In the genomic region with DNA sequence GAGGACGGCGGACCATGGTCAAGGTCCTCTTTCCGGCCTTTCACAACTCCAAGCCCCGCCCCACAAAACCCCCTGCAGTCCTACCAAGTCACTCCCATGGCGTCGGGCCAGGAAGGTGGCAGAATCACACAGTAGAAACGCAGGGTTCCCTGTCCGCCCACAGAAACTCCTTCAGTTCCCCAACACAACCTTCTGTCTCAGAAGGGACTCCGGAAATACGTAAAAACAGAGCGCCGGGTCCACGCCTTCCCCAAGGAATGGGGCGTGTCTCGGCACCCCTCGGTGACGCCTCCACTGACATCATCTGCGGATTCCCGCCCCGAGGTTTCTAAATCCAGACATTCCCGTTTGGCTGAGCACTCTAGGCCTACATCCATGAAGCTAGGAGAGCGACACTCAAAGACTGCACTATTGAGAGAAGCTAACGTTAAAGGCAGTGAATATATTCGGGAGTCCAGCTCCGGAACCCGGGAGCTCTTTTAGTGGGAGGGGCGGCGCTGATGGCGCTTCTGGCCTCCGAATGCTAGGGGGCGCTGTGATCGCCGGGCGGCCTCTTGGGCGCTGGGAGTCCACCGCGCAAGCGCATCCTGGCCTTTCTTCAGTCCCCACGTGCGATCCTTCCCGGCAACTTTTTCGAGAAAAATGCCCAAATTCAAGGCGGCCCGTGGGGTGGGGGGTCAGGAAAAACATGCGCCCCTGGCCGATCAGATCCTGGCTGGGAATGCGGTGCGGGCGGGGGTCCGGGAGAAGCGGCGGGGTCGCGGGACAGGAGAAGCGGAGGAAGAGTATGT, we compare ENCODE assay signal across 8 cellular contexts. TPM values are rescaled to one million over a fixed set of nuclear protein-coding genes. Genes with fewer than 3 reads are reported as not detected.
DNase-seq lines count a peak whose midpoint lies in the region; ATAC-seq and TF ChIP-seq lines count a peak whose summit lies in the region.

A gene with protein sequence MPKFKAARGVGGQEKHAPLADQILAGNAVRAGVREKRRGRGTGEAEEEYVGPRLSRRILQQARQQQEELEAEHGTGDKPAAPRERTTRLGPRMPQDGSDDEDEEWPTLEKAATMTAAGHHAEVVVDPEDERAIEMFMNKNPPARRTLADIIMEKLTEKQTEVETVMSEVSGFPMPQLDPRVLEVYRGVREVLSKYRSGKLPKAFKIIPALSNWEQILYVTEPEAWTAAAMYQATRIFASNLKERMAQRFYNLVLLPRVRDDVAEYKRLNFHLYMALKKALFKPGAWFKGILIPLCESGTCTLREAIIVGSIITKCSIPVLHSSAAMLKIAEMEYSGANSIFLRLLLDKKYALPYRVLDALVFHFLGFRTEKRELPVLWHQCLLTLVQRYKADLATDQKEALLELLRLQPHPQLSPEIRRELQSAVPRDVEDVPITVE (plus strand): TSS at position 579 of the 791 bp plus-strand sequence. CDS start 64 bp downstream, at position 643.
A gene with protein sequence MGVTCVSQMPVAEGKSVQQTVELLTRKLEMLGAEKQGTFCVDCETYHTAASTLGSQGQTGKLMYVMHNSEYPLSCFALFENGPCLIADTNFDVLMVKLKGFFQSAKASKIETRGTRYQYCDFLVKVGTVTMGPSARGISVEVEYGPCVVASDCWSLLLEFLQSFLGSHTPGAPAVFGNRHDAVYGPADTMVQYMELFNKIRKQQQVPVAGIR (minus strand): TSS at position 219 of the 791 bp plus-strand sequence. CDS start 121 bp downstream, at position 98.

- H3K27ac ChIP-seq in left lung = peak within 1 kb of the TSS; percentile 97 to 99

- intact Hi-C loops in left lung (cut with DNase I) = no loop called here

- H3K36me3 ChIP-seq in left lung = peaks cover 0 to 13% of the 10 kb centered on the region in 2 donors

- peak; percentile 98 to 99 for TF ChIP-seq CTCF in left lung (IDR thresholded peaks at IDR 0.05)

- H3K27me3 ChIP-seq in left lung = no peaks in the 10 kb centered on the region

- ATAC-seq in GM19351 (IDR thresholded peaks at IDR 0.05; ENCODE audit: unreplicated experiment) = peak; percentile 90
- ATAC-seq in HG03521 (IDR thresholded peaks at IDR 0.05; ENCODE audit: unreplicated experiment) = peak; percentile 85
- peak; percentile 98 for ATAC-seq in left lung

- DNase-seq in CD1c-positive myeloid dendritic cell (ENCODE audit: extremely low spot score) (peak; percentile 99), NCI-H69 (lab: John Stamatoyannopoulos, UW) (peak; percentile 97), dedifferentiated amniotic fluid mesenchymal stem cell (ENCODE audit: extremely low spot score) (peak; percentile 94), left lung (peak; percentile 94 to 96)
- DNase-seq in activated CD4-positive, alpha-beta T cell treated with anti-CD3 and anti-CD28 coated beads, Interleukin-2, amount 50 U/mL, for 1 hour = peak; percentile 92
- DNase-seq in stimulated activated CD4-positive, alpha-beta T cell treated with anti-CD3 and anti-CD28 coated beads, Interleukin-2, amount 100 ng/mL, for 48 hours = peak; percentile 97 to 98

- peaks cover 3 to 56% of the 10 kb centered on the region in 2 donors for H3K4me1 ChIP-seq in left lung

- no peaks in the 10 kb centered on the region for H3K9me3 ChIP-seq in left lung

- H3K4me3 ChIP-seq in left lung = peak within 1 kb of the TSS; percentile 77 to 86

RNA-seq across cellular contexts. Expression of the first gene that starts in this region (rescaled TPM):
- 10 to 100 TPM; 12.6 to 23.4 TPM for total RNA-seq in left lung

RNA-seq across cellular contexts. Expression of the second gene that starts in this region (rescaled TPM):
- total RNA-seq in left lung = 10 to 100 TPM; 19.7 to 26.9 TPM

Comparison
In these comparisons a context has a peak if more than half of its experiments do, and no peak if none do; other contexts are left out.
1. Peak in every context shown above with its lines: DNase-seq, ATAC-seq, H3K4me3 ChIP-seq and H3K27ac ChIP-seq.